Comparison of ENCODE assay signal across 33 cellular contexts in genomic region chr10:128494665-128495064, GRCh38.
"Had no signal": no experiment of that assay in that cellular context is flagged by ENCODE, and none has a peak within 500 bp of the region (broad histone marks: within the 10 kb centered on the region; RNA-seq: fewer than 3 reads in every experiment).

No MANE protein-coding gene starts in this region.

- H3K4me3 Mint-ChIP-seq: activated CD4-positive, alpha-beta memory T cell treated with anti-CD3 and anti-CD28 coated beads for 36 hours; activated CD4-positive, alpha-beta T cell treated with anti-CD3 and anti-CD28 coated beads for 36 hours; activated CD4-positive, alpha-beta T cell treated with anti-CD3 and anti-CD28 coated beads, Interleukin-2, amount 10 ng/mL, durations not matched to agents 24 days and 14 days; activated CD8-positive, alpha-beta memory T cell treated with anti-CD3 and anti-CD28 coated beads, Interleukin-2, amount 10 ng/mL, durations not matched to agents 7 days and 5 days; activated CD8-positive, alpha-beta T cell treated with anti-CD3 and anti-CD28 coated beads, Interleukin-2, amount 10 ng/mL, durations not matched to agents 7 days and 5 days; activated naive CD4-positive, alpha-beta T cell treated with anti-CD3 and anti-CD28 coated beads for 36 hours; activated naive CD4-positive, alpha-beta T cell treated with anti-CD3 and anti-CD28 coated beads, Interleukin-2, amount 50 U/mL, for 24 hours; activated naive CD8-positive, alpha-beta T cell treated with anti-CD3 and anti-CD28 coated beads for 36 hours; activated naive CD8-positive, alpha-beta T cell treated with anti-CD3 and anti-CD28 coated beads, Interleukin-2, amount 50 U/mL, for 24 hours; activated T-helper 1 cell treated with anti-CD3 and anti-CD28 coated beads, Interleukin-12 subunit alpha, Interleukin-12 subunit beta, Interleukin-2, Interleukin-4 antibody, amounts not matched to agents 30 ng/mL and 10 ng/mL and 1 ng/mL, durations not matched to agents 14 hours and 24 hours and 36 hours; effector memory CD8-positive, alpha-beta T cell; T-helper 17 cell; T-helper 2 cell treated with Interferon-gamma antibody and Interleukin-4, amounts not matched to agents 5 μg/mL and 100 μg/mL, for 36 hours had no signal

- H3K9me3 ChIP-seq: adrenal gland, body of pancreas, gastroesophageal sphincter, heart right ventricle had no signal

- H3K4me1 ChIP-seq: adrenal gland, body of pancreas, esophagus squamous epithelium, gastroesophageal sphincter, heart right ventricle had no signal

- H3K27me3 Mint-ChIP-seq: activated CD4-positive, alpha-beta memory T cell treated with anti-CD3 and anti-CD28 coated beads for 36 hours; activated CD4-positive, alpha-beta T cell treated with anti-CD3 and anti-CD28 coated beads for 36 hours; activated CD4-positive, alpha-beta T cell treated with anti-CD3 and anti-CD28 coated beads, Interleukin-2, amount 10 ng/mL, durations not matched to agents 24 days and 14 days; activated CD8-positive, alpha-beta memory T cell treated with anti-CD3 and anti-CD28 coated beads, Interleukin-2, amount 10 ng/mL, durations not matched to agents 7 days and 5 days; activated naive CD4-positive, alpha-beta T cell treated with anti-CD3 and anti-CD28 coated beads, Interleukin-2, amount 50 U/mL, for 24 hours; activated naive CD8-positive, alpha-beta T cell treated with anti-CD3 and anti-CD28 coated beads for 36 hours; activated naive CD8-positive, alpha-beta T cell treated with anti-CD3 and anti-CD28 coated beads, Interleukin-2, amount 50 U/mL, for 24 hours; effector memory CD8-positive, alpha-beta T cell; T-helper 17 cell had no signal

- H3K4me3 ChIP-seq: adrenal gland, body of pancreas, esophagus squamous epithelium, gastroesophageal sphincter, heart right ventricle had no signal

- H3K9me3 Mint-ChIP-seq: activated CD4-positive, alpha-beta memory T cell treated with anti-CD3 and anti-CD28 coated beads for 36 hours; activated CD4-positive, alpha-beta T cell treated with anti-CD3 and anti-CD28 coated beads, Interleukin-2, amount 10 ng/mL, durations not matched to agents 24 days and 14 days; activated naive CD4-positive, alpha-beta T cell treated with anti-CD3 and anti-CD28 coated beads, Interleukin-2, amount 50 U/mL, for 24 hours; activated naive CD8-positive, alpha-beta T cell treated with anti-CD3 and anti-CD28 coated beads for 36 hours; activated naive CD8-positive, alpha-beta T cell treated with anti-CD3 and anti-CD28 coated beads, Interleukin-2, amount 50 U/mL, for 24 hours; activated T-helper 1 cell treated with anti-CD3 and anti-CD28 coated beads, Interleukin-12 subunit alpha, Interleukin-12 subunit beta, Interleukin-2, Interleukin-4 antibody, amounts not matched to agents 30 ng/mL and 10 ng/mL and 1 ng/mL, durations not matched to agents 14 hours and 24 hours and 36 hours; activated T-helper 2 cell treated with anti-CD3 and anti-CD28 coated beads, Interferon-gamma antibody, Interleukin-2, Interleukin-4, amounts not matched to agents 10 μg/mL and 5 μg/mL and 100 μg/mL, durations not matched to agents 14 hours and 24 hours and 36 hours; T-helper 2 cell treated with Interferon-gamma antibody and Interleukin-4, amounts not matched to agents 5 μg/mL and 100 μg/mL, for 36 hours had no signal

- H3K36me3 ChIP-seq: adrenal gland, esophagus squamous epithelium, gastroesophageal sphincter, heart right ventricle had no signal

- H3K27ac ChIP-seq: adrenal gland, body of pancreas, epithelial cell of prostate, esophagus squamous epithelium, gastroesophageal sphincter, heart right ventricle had no signal

- H3K4me1 Mint-ChIP-seq: activated CD4-positive, alpha-beta T cell treated with anti-CD3 and anti-CD28 coated beads for 36 hours; activated CD4-positive, alpha-beta T cell treated with anti-CD3 and anti-CD28 coated beads, Interleukin-2, amount 10 ng/mL, durations not matched to agents 24 days and 14 days; activated CD8-positive, alpha-beta memory T cell treated with anti-CD3 and anti-CD28 coated beads, Interleukin-2, amount 10 ng/mL, durations not matched to agents 7 days and 5 days; activated naive CD4-positive, alpha-beta T cell treated with anti-CD3 and anti-CD28 coated beads, Interleukin-2, amount 50 U/mL, for 24 hours; activated naive CD8-positive, alpha-beta T cell treated with anti-CD3 and anti-CD28 coated beads for 36 hours; activated naive CD8-positive, alpha-beta T cell treated with anti-CD3 and anti-CD28 coated beads, Interleukin-2, amount 50 U/mL, for 24 hours; T-helper 17 cell had no signal

- H3K36me3 Mint-ChIP-seq: activated CD4-positive, alpha-beta memory T cell treated with anti-CD3 and anti-CD28 coated beads for 36 hours; activated CD8-positive, alpha-beta memory T cell treated with anti-CD3 and anti-CD28 coated beads, Interleukin-2, amount 10 ng/mL, durations not matched to agents 7 days and 5 days; activated naive CD4-positive, alpha-beta T cell treated with anti-CD3 and anti-CD28 coated beads, Interleukin-2, amount 50 U/mL, for 24 hours; activated naive CD8-positive, alpha-beta T cell treated with anti-CD3 and anti-CD28 coated beads for 36 hours had no signal

- H3K27me3 ChIP-seq: adrenal gland, body of pancreas, esophagus squamous epithelium, gastroesophageal sphincter had no signal

- H3K27ac Mint-ChIP-seq: activated CD4-positive, alpha-beta memory T cell treated with anti-CD3 and anti-CD28 coated beads for 36 hours; activated CD4-positive, alpha-beta T cell treated with anti-CD3 and anti-CD28 coated beads for 36 hours; activated CD4-positive, alpha-beta T cell treated with anti-CD3 and anti-CD28 coated beads, Interleukin-2, amount 10 ng/mL, durations not matched to agents 24 days and 14 days; activated CD8-positive, alpha-beta memory T cell treated with anti-CD3 and anti-CD28 coated beads, Interleukin-2, amount 10 ng/mL, durations not matched to agents 7 days and 5 days; activated CD8-positive, alpha-beta T cell treated with anti-CD3 and anti-CD28 coated beads, Interleukin-2, amount 10 ng/mL, durations not matched to agents 7 days and 5 days; activated naive CD4-positive, alpha-beta T cell treated with anti-CD3 and anti-CD28 coated beads for 36 hours; activated naive CD4-positive, alpha-beta T cell treated with anti-CD3 and anti-CD28 coated beads, Interleukin-2, amount 50 U/mL, for 24 hours; activated naive CD8-positive, alpha-beta T cell treated with anti-CD3 and anti-CD28 coated beads for 36 hours; activated naive CD8-positive, alpha-beta T cell treated with anti-CD3 and anti-CD28 coated beads, Interleukin-2, amount 50 U/mL, for 24 hours; activated T-helper 1 cell treated with anti-CD3 and anti-CD28 coated beads, Interleukin-12 subunit alpha, Interleukin-12 subunit beta, Interleukin-2, Interleukin-4 antibody, amounts not matched to agents 30 ng/mL and 10 ng/mL and 1 ng/mL, durations not matched to agents 14 hours and 24 hours and 36 hours; activated T-helper 2 cell treated with anti-CD3 and anti-CD28 coated beads, Interferon-gamma antibody, Interleukin-2, Interleukin-4, amounts not matched to agents 10 μg/mL and 5 μg/mL and 100 μg/mL, durations not matched to agents 14 hours and 24 hours and 36 hours; effector memory CD8-positive, alpha-beta T cell; T-helper 17 cell; T-helper 2 cell treated with Interferon-gamma antibody and Interleukin-4, amounts not matched to agents 5 μg/mL and 100 μg/mL, for 36 hours had no signal

- DNase-seq: activated CD4-positive, alpha-beta memory T cell treated with anti-CD3 and anti-CD28 coated beads for 36 hours; activated CD4-positive, alpha-beta T cell treated with anti-CD3 and anti-CD28 coated beads for 36 hours; activated CD4-positive, alpha-beta T cell treated with anti-CD3 and anti-CD28 coated beads, Interleukin-2, amount 10 ng/mL, durations not matched to agents 24 days and 14 days; activated CD4-positive, CD25-positive, alpha-beta regulatory T cell; activated CD4-positive, CD25-positive, alpha-beta regulatory T cell treated with anti-CD3 and anti-CD28 coated beads, Interleukin-2, amount 50 U/mL, for 72 hours; activated CD8-positive, alpha-beta memory T cell treated with anti-CD3 and anti-CD28 coated beads, Interleukin-2, amount 10 ng/mL, durations not matched to agents 7 days and 5 days; activated CD8-positive, alpha-beta memory T cell treated with anti-CD3 and anti-CD28 coated beads, Interleukin-2, amount 50 U/mL, for 4 hours; activated CD8-positive, alpha-beta T cell treated with anti-CD3 and anti-CD28 coated beads, Interleukin-2, amount 10 ng/mL, durations not matched to agents 7 days and 5 days; activated effector memory CD4-positive, alpha-beta T cell treated with anti-CD3 and anti-CD28 coated beads, Interleukin-2, amount 50 U/mL, for 16 hours; activated naive CD4-positive, alpha-beta T cell treated with anti-CD3 and anti-CD28 coated beads for 36 hours; activated naive CD8-positive, alpha-beta T cell treated with anti-CD3 and anti-CD28 coated beads for 36 hours; activated naive CD8-positive, alpha-beta T cell treated with anti-CD3 and anti-CD28 coated beads, Interleukin-2, amount 50 U/mL, for 24 hours; activated T-cell treated with anti-CD3 and anti-CD28 coated beads, Interleukin-2, amount 50 U/mL, for 1 hour; activated T-cell treated with anti-CD3 and anti-CD28 coated beads, Interleukin-2, amount 50 U/mL, for 48 hours; adrenal gland; aorta; body of pancreas; caudate nucleus; cortex of kidney; dermis blood vessel endothelial cell; effector CD4-positive, alpha-beta T cell; effector memory CD8-positive, alpha-beta T cell; esophagus squamous epithelium; foreskin melanocyte; heart right ventricle; T-helper 17 cell; T1000 had no signal
